8 cellular contexts compared by ENCODE assay signal in the genomic region with DNA sequence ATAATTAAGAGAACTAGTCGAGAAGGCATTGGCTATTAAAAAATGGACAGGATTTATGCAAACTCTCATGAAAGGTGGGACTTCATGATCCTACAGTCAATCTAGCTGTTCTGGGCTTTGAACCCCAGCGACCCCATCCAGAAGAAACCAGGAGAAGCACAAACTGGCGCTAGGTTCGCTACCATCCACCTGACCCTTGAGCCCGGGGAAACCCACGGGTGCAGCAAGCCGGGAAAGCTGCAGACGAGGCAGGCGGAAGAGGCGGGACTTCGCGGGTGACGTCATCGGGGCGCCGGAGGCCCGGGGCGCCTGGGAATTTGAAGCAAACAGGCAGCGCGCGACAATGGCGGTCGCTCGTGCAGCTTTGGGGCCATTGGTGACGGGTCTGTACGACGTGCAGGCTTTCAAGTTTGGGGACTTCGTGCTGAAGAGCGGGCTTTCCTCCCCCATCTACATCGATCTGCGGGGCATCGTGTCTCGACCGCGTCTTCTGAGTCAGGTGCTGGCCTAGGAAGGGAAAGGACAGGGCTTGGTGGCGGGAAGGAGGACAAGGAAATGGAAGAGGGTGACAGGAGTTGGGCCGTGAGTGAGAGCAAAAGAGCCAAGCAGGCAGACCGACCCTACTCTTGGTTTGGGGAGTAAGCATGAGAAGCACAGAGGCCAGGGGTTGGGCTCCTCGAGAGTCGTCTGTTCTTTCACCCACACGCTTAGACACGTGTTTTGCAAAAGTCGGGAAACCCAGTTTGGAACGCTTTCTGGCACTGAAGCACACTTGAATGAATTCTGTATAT. TPM values are rescaled to one million over a fixed set of nuclear protein-coding genes. Genes with fewer than 3 reads are reported as not detected.
DNase-seq lines count a peak whose midpoint lies in the region; ATAC-seq and TF ChIP-seq lines count a peak whose summit lies in the region.

UMPS (plus strand) TSS at position 324 of the 791 bp plus-strand sequence; CDS start at position 344, 20 bp downstream.

- no peaks in the 10 kb centered on the region for H3K9me3 Mint-ChIP-seq in activated naive CD4-positive, alpha-beta T cell treated with anti-CD3 and anti-CD28 coated beads, Interleukin-2, amount 10 ng/mL, durations not matched to agents 7 days and 5 days

- H3K27ac ChIP-seq in SK-N-MC, result peak within 1 kb of the TSS; percentile 76
- H3K27ac ChIP-seq in temporal lobe (ENCODE audit: low read depth, low read length), result peak within 1 kb of the TSS; percentile 19

- H3K27me3 Mint-ChIP-seq in activated naive CD4-positive, alpha-beta T cell treated with anti-CD3 and anti-CD28 coated beads, Interleukin-2, amount 10 ng/mL, durations not matched to agents 7 days and 5 days, result peaks cover 21% of the 10 kb centered on the region

- POLR2A ChIA-PET in HEK293T (lab: Yijun Ruan, JAX), result interaction anchor here (0.6 to 2.3 kb wide), 10 partner anchors 8 to 272 kb away, joined by 3 to 10 read pairs (median 3); no protein-coding TSS in a partner anchor

- H3K4me3 ChIP-seq in SK-N-MC, result peak within 1 kb of the TSS; percentile 93

- peaks cover 9% of the 10 kb centered on the region for H3K36me3 Mint-ChIP-seq in activated naive CD4-positive, alpha-beta T cell treated with anti-CD3 and anti-CD28 coated beads, Interleukin-2, amount 10 ng/mL, durations not matched to agents 7 days and 5 days

- DNase-seq in GM03348 (ENCODE audit: low spot score), result peak; percentile 95
- peak; percentile 92 for DNase-seq in HEK293T (ENCODE audit: extremely low spot score)
- peak; percentile 91 for DNase-seq in NAMALWA (ENCODE audit: low spot score)
- no peak for DNase-seq in SK-N-MC (ENCODE audit: low read depth, low spot score)
- DNase-seq in activated naive CD4-positive, alpha-beta T cell treated with anti-CD3 and anti-CD28 coated beads, Interleukin-2, amount 10 ng/mL, durations not matched to agents 7 days and 5 days, result peak; percentile 96
- DNase-seq in glomerular endothelial cell (ENCODE audit: extremely low read depth, low read depth, low spot score), result peak; percentile 16
- DNase-seq in omental fat pad (ENCODE audit: low spot score), result peak; percentile 70

- H3K27ac Mint-ChIP-seq in activated naive CD4-positive, alpha-beta T cell treated with anti-CD3 and anti-CD28 coated beads, Interleukin-2, amount 10 ng/mL, durations not matched to agents 7 days and 5 days, result peak within 1 kb of the TSS; percentile 95

- peak within 1 kb of the TSS; percentile 99 for H3K9ac ChIP-seq in SK-N-MC (ENCODE audit: insufficient read length)

- H3K36me3 ChIP-seq in SK-N-MC (ENCODE audit: insufficient read depth, low read length), result peaks cover 35% of the 10 kb centered on the region

- ATAC-seq in omental fat pad (ENCODE audit: low FRiP score), result peak; percentile 87

- no peak for TF ChIP-seq CTCF in omental fat pad (IDR thresholded peaks at IDR 0.05)

- H3K9me3 ChIP-seq in SK-N-MC (ENCODE audit: low read depth, low read length), result no peaks in the 10 kb centered on the region

- peaks cover 38% of the 10 kb centered on the region for H3K4me1 Mint-ChIP-seq in activated naive CD4-positive, alpha-beta T cell treated with anti-CD3 and anti-CD28 coated beads, Interleukin-2, amount 10 ng/mL, durations not matched to agents 7 days and 5 days

- peak within 1 kb of the TSS; percentile 96 for H3K4me3 Mint-ChIP-seq in activated naive CD4-positive, alpha-beta T cell treated with anti-CD3 and anti-CD28 coated beads, Interleukin-2, amount 10 ng/mL, durations not matched to agents 7 days and 5 days

- CTCF ChIA-PET in HEK293T (lab: Yijun Ruan, JAX), result no interaction called here
- CTCF ChIA-PET in activated naive CD4-positive, alpha-beta T cell treated with anti-CD3 and anti-CD28 coated beads, Interleukin-2, amount 10 ng/mL, durations not matched to agents 7 days and 5 days (lab: Charles Lee), result interaction anchor here (0.7 to 1.3 kb wide), 3 partner anchors 31 to 483 kb away, joined by 3 to 5 read pairs (median 3); no protein-coding TSS in a partner anchor

TF ChIP-seq in HEK293T, 16 proteins besides CTCF, POLR2A, EP300 and RAD21:
- TF ChIP-seq ELF4 (IDR thresholded peaks at IDR 0.05), result peak; percentile 68
- TF ChIP-seq FOXM1 (IDR thresholded peaks at IDR 0.05; ENCODE audit: borderline replicate concordance), result no peak
- no peak for TF ChIP-seq SP1 (IDR thresholded peaks at IDR 0.05)
- TF ChIP-seq NFRKB (IDR thresholded peaks at IDR 0.05), result peak; percentile 62
- no peak for TF ChIP-seq LEF1 (IDR thresholded peaks at IDR 0.05; ENCODE audit: borderline replicate concordance)
- no peak for TF ChIP-seq PKNOX1 (IDR thresholded peaks at IDR 0.05)
- no peak for TF ChIP-seq TARDBP (IDR thresholded peaks at IDR 0.05)
- peak; percentile 92 for TF ChIP-seq L3MBTL2 (conservative IDR thresholded peaks at IDR 0.05)

RNA-seq across cellular contexts. Expression of gene UMPS, which starts in this region (rescaled TPM):
- total RNA-seq in glomerular endothelial cell (18.0 and 22.2 TPM in 2 replicates), omental fat pad (10 to 100 TPM; 20.7 to 37.2 (median 28.2) TPM), temporal lobe (28.3 TPM)
